Comparison of ENCODE assay signal across 24 cellular contexts in genomic region chr2:72109291-72109690, GRCh38. TPM values are rescaled to one million over a fixed set of nuclear protein-coding genes. Genes with fewer than 3 reads are reported as not detected.
"Had no signal": no experiment of that assay in that cellular context is flagged by ENCODE, and none has a peak within 500 bp of the region (broad histone marks: within the 10 kb centered on the region; RNA-seq: fewer than 3 reads in every experiment).

No MANE protein-coding gene starts in this region.

- H3K9me3 ChIP-seq: body of pancreas, mucosa of descending colon, testis, vagina had no signal

- DNase-seq: activated CD4-positive, alpha-beta T cell treated with anti-CD3 and anti-CD28 coated beads, Interleukin-2, amount 10 ng/mL, durations not matched to agents 7 days and 5 days; activated CD4-positive, CD25-positive, alpha-beta regulatory T cell treated with anti-CD3 and anti-CD28 coated beads, Interleukin-2, amount 50 U/mL, for 72 hours; activated CD8-positive, alpha-beta T cell treated with anti-CD3 and anti-CD28 coated beads, Interleukin-2, amount 10 ng/mL, durations not matched to agents 7 days and 5 days; activated effector memory CD4-positive, alpha-beta T cell treated with Interleukin-2 at 50 U/mL for 16 hours; activated naive CD4-positive, alpha-beta T cell treated with anti-CD3 and anti-CD28 coated beads for 36 hours; activated naive CD8-positive, alpha-beta T cell treated with anti-CD3 and anti-CD28 coated beads, Interleukin-2, amount 50 U/mL, for 24 hours; activated T-cell treated with anti-CD3 and anti-CD28 coated beads, Interleukin-2, amount 50 U/mL, for 72 hours; body of pancreas; caudate nucleus; kidney glomerular epithelial cell; left ventricle myocardium superior; mesenchymal stem cell; mucosa of descending colon; nephron progenitor cell; nucleus accumbens; posterior cingulate gyrus; stimulated activated CD4-positive, alpha-beta T cell treated with anti-CD3 and anti-CD28 coated beads, Interleukin-2, amount 100 ng/mL, for 48 hours; stimulated activated naive CD4-positive, alpha-beta T cell; T-helper 1 cell; testis; trophoblast cell; WERI-Rb-1 had no signal

- H3K4me1 ChIP-seq: body of pancreas, testis, vagina had no signal

- H3K4me3 ChIP-seq: body of pancreas, mucosa of descending colon, testis, vagina had no signal

- H3K4me3 Mint-ChIP-seq: activated CD4-positive, alpha-beta T cell treated with anti-CD3 and anti-CD28 coated beads, Interleukin-2, amount 10 ng/mL, durations not matched to agents 7 days and 5 days; activated CD8-positive, alpha-beta T cell treated with anti-CD3 and anti-CD28 coated beads, Interleukin-2, amount 10 ng/mL, durations not matched to agents 7 days and 5 days; activated naive CD4-positive, alpha-beta T cell treated with anti-CD3 and anti-CD28 coated beads for 36 hours; activated naive CD8-positive, alpha-beta T cell treated with anti-CD3 and anti-CD28 coated beads, Interleukin-2, amount 50 U/mL, for 24 hours; activated T-cell treated with anti-CD3 and anti-CD28 coated beads, Interleukin-2, amount 50 U/mL, for 72 hours; nephron progenitor cell had no signal

- H3K27ac ChIP-seq: body of pancreas, testis, vagina, WERI-Rb-1 had no signal

- H3K4me1 Mint-ChIP-seq: activated CD4-positive, alpha-beta T cell treated with anti-CD3 and anti-CD28 coated beads, Interleukin-2, amount 10 ng/mL, durations not matched to agents 7 days and 5 days; activated naive CD8-positive, alpha-beta T cell treated with anti-CD3 and anti-CD28 coated beads, Interleukin-2, amount 50 U/mL, for 24 hours had no signal

- H3K36me3 ChIP-seq: vagina, WERI-Rb-1 had no signal

- ATAC-seq: activated CD8-positive, alpha-beta T cell treated with anti-CD3 and anti-CD28 coated beads, Interleukin-2, amount 10 ng/mL, durations not matched to agents 7 days and 5 days; activated naive CD8-positive, alpha-beta T cell treated with anti-CD3 and anti-CD28 coated beads, Interleukin-2, amount 50 U/mL, for 24 hours; activated T-cell treated with anti-CD3 and anti-CD28 coated beads, Interleukin-2, amount 50 U/mL, for 72 hours; body of pancreas; left ventricle myocardium superior; mucosa of descending colon had no signal

- H3K27ac Mint-ChIP-seq: activated CD4-positive, alpha-beta T cell treated with anti-CD3 and anti-CD28 coated beads, Interleukin-2, amount 10 ng/mL, durations not matched to agents 7 days and 5 days; activated CD8-positive, alpha-beta T cell treated with anti-CD3 and anti-CD28 coated beads, Interleukin-2, amount 10 ng/mL, durations not matched to agents 7 days and 5 days; activated naive CD4-positive, alpha-beta T cell treated with anti-CD3 and anti-CD28 coated beads for 36 hours; activated naive CD8-positive, alpha-beta T cell treated with anti-CD3 and anti-CD28 coated beads, Interleukin-2, amount 50 U/mL, for 24 hours; activated T-cell treated with anti-CD3 and anti-CD28 coated beads, Interleukin-2, amount 50 U/mL, for 72 hours; nephron progenitor cell had no signal

- H3K27me3 ChIP-seq: body of pancreas, testis, vagina had no signal

- H3K9me3 Mint-ChIP-seq: activated CD4-positive, alpha-beta T cell treated with anti-CD3 and anti-CD28 coated beads, Interleukin-2, amount 10 ng/mL, durations not matched to agents 7 days and 5 days; activated naive CD4-positive, alpha-beta T cell treated with anti-CD3 and anti-CD28 coated beads for 36 hours; activated naive CD8-positive, alpha-beta T cell treated with anti-CD3 and anti-CD28 coated beads, Interleukin-2, amount 50 U/mL, for 24 hours; activated T-cell treated with anti-CD3 and anti-CD28 coated beads, Interleukin-2, amount 50 U/mL, for 72 hours had no signal

RNA-seq across cellular contexts. Expression of gene CYP26B1, which starts 38.4 kb away (rescaled TPM):
- total RNA-seq: activated CD4-positive, alpha-beta T cell treated with anti-CD3 and anti-CD28 coated beads, Interleukin-2, amount 10 ng/mL, durations not matched to agents 7 days and 5 days; activated CD8-positive, alpha-beta T cell treated with anti-CD3 and anti-CD28 coated beads, Interleukin-2, amount 10 ng/mL, durations not matched to agents 7 days and 5 days; activated naive CD4-positive, alpha-beta T cell treated with anti-CD3 and anti-CD28 coated beads for 36 hours; activated T-cell treated with anti-CD3 and anti-CD28 coated beads, Interleukin-2, amount 50 U/mL, for 72 hours; dermis microvascular lymphatic vessel endothelial cell had no signal
